In the genomic region with DNA sequence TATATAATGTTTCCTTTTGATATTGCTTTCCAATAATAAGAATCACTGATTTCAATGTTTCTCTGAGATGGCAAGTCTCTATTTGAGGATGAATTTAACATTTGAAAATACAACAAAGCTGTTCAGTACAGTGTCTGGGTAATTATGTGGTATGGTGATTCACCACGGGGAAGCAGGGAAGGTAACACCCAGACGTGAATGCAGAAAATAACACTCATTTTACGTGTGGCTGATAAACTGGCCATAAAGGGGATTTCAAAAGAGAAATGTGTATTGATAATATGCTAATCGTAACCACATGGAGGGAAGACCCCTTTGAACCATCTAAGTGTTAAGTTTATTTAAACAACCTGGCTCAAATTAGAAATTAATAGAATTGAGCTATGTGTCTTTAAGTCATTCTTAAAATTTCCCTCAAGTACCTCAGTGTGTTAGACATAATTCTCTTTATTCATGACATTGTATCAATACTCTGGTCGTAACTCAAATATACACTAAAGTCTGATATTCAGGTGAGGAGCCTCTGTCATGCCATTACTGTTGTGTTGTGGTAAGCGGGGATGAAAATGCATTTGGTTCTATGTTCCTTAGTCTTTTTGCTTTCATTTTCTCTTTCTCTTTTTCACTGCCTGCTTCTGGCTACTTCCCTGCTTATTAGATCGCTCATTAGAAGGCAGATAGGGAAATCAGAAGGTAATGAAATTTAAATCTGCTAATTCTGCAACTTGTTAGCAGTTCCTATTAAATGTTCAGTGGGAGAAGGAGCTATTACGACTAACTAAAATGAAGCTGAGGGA, we compare ENCODE assay signal across 10 cellular contexts.
DNase-seq lines count a peak whose midpoint lies in the region; ATAC-seq and TF ChIP-seq lines count a peak whose summit lies in the region.
"Had no signal": no experiment of that assay in that cellular context is flagged by ENCODE, and none has a peak within 500 bp of the region (broad histone marks: within the 10 kb centered on the region; RNA-seq: fewer than 3 reads in every experiment).

No MANE protein-coding gene starts in this region.

- H3K4me1 ChIP-seq in OCI-LY3 (ENCODE audit: low read length) = peaks cover 71% of the 10 kb centered on the region
- no peaks in the 10 kb centered on the region for H3K4me1 ChIP-seq in mononuclear cell (ENCODE audit: insufficient read depth, low read length)
- no peaks in the 10 kb centered on the region for H3K4me1 ChIP-seq in prostate gland (replicated peaks)
- H3K4me1 ChIP-seq in aorta (ENCODE audit: control insufficient read depth in 1 of 2, insufficient read depth in 2 of 2, low read length in 2 of 2) = peaks cover 0 to 1% of the 10 kb centered on the region in 2 donors

- H3K9ac ChIP-seq in OCI-LY3 (ENCODE audit: low read length) = peak overlapping the region; percentile 49

- no peaks in the 10 kb centered on the region for H4K20me1 ChIP-seq in OCI-LY3 (ENCODE audit: insufficient read depth, low read length)

- TF ChIP-seq CTCF in OCI-LY3 (IDR thresholded peaks at IDR 0.05; ENCODE audit: low read depth, low read length) (no peak), prostate gland (IDR thresholded peaks at IDR 0.05) (no peak)

- no peaks in the 10 kb centered on the region for H3K79me2 ChIP-seq in OCI-LY3 (ENCODE audit: low read length)

- peak overlapping the region; percentile 89 for H2AFZ ChIP-seq in OCI-LY3 (ENCODE audit: low read depth, low read length)

- H3K4me2 ChIP-seq in OCI-LY3 (ENCODE audit: low read length) = peak overlapping the region; percentile 66

- H3K36me3 ChIP-seq in OCI-LY3 (replicated peaks; ENCODE audit: low read depth, low read length) (no peaks in the 10 kb centered on the region), prostate gland (no peaks in the 10 kb centered on the region), aorta (ENCODE audit: control insufficient read depth in 1 of 2, insufficient read depth in 2 of 2, low read length in 1 of 2) (no peaks in the 10 kb centered on the region)

- H3K27ac ChIP-seq in OCI-LY3 (ENCODE audit: low read length) (peak overlapping the region; percentile 92), prostate gland (no peak overlapping the region), aorta (ENCODE audit: low read depth in 1 of 2, low read length in 2 of 2) (no peak overlapping the region), substantia nigra (ENCODE audit: low read depth, low read length, poor library complexity, severe bottlenecking) (no peak overlapping the region)

- peak overlapping the region; percentile 61 for H3K4me3 ChIP-seq in OCI-LY3 (ENCODE audit: low read length)
- peak overlapping the region; percentile 0 for H3K4me3 ChIP-seq in mononuclear cell (ENCODE audit: low read length)
- no peak overlapping the region for H3K4me3 ChIP-seq in prostate gland
- no peak overlapping the region for H3K4me3 ChIP-seq in aorta (ENCODE audit: low read length in 2 of 2)

- H3K9me3 ChIP-seq in OCI-LY3 (ENCODE audit: insufficient read depth, low read length) (no peaks in the 10 kb centered on the region), mononuclear cell (ENCODE audit: low read depth, low read length) (no peaks in the 10 kb centered on the region), prostate gland (no peaks in the 10 kb centered on the region), aorta (ENCODE audit: control insufficient read depth, low read length) (no peaks in the 10 kb centered on the region)

- no peak for TF ChIP-seq POLR2A in prostate gland (IDR thresholded peaks at IDR 0.05)

- 70% methylated on average over 8 of the region's 8 CpGs for WGBS in prostate gland
- WGBS in aorta, 2 donors = 69 to 76% methylated on average over 8 of the region's 8 CpGs

- DNase-seq in prostate gland (ENCODE audit: low spot score) (no peak), aorta (no peak), substantia nigra (lab: John Stamatoyannopoulos, UW) (no peak)
- no peak for DNase-seq in activated CD8-positive, alpha-beta memory T cell treated with anti-CD3 and anti-CD28 coated beads, Interleukin-2, amount 50 U/mL, for 4 hours
- DNase-seq: activated T-cell treated with anti-CD3 and anti-CD28 coated beads, Interleukin-2, amount 50 U/mL, for 48 hours; NCI-H510A had no signal

- H3K27me3 ChIP-seq in OCI-LY3 (ENCODE audit: low read depth, low read length) (no peaks in the 10 kb centered on the region), mononuclear cell (ENCODE audit: insufficient read depth, low read length) (no peaks in the 10 kb centered on the region), prostate gland (replicated peaks; ENCODE audit: insufficient read depth) (no peaks in the 10 kb centered on the region), aorta (ENCODE audit: control insufficient read depth in 1 of 2, insufficient read depth in 2 of 2, low read length in 1 of 2) (no peaks in the 10 kb centered on the region)

- intact Hi-C loops in prostate gland (cut with DNase I) (no loop called here), aorta (cut with DNase I) (no loop called here)

- ATAC-seq in GM18508 (IDR thresholded peaks at IDR 0.05; ENCODE audit: insufficient read depth, unreplicated experiment) = peak; percentile 51
- ATAC-seq in GM21825 (IDR thresholded peaks at IDR 0.05; ENCODE audit: unreplicated experiment) = peak; percentile 59
- no peak for ATAC-seq in aorta (ENCODE audit: low FRiP score)

Comparison
In these comparisons a context has a peak if more than half of its experiments do, and no peak if none do; other contexts are left out.
1. H3K4me3 ChIP-seq: peak in OCI-LY3 (single experiment) and mononuclear cell (single experiment); none in prostate gland (0 of 2) and aorta (0 of 2).